ENCODE assay signal across 8 cellular contexts in the genomic region with DNA sequence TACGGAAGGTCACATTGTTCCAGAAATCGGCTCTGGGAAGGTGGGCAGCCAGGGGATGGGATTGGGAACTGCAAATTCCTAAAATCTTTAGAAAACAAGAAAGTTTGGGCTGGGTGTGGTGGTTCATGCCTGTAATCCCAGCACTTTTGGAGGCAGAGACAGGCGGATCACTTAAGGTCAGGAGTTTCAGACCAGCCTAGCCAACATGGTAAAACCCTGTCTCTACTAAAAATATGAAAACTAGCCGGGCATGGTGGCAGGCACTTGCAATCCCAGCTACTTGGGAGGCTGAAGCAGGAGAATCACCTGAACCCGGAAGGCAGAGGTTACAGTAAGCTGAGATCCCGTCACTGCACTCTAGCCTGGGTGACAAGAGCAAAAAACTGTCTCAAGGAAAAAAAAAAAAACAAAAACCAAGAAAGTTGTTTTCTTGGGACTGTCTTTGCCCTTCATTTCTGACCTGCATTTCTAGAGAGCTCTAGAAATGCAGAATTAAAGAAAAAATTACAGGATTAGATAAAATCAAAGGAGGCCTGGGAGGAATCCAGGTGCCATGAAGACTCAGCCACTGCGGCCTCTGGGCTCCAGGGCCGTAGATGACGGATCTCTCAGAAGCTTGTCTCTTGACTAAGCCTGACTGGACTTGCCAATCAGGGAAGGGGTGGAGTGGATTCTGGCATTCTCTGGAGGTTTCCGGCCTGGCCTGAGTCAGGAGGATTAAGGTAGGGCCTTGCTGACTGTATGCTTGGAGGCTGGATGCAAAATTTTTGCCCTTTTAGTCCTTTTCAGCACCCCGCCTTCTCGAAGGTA. TPM values are rescaled to one million over a fixed set of nuclear protein-coding genes. Genes with fewer than 3 reads are reported as not detected.
DNase-seq lines count a peak whose midpoint lies in the region; ATAC-seq and TF ChIP-seq lines count a peak whose summit lies in the region.

No MANE protein-coding gene starts in this region.

- CTCF ChIA-PET in A673 (lab: Charles Lee), result interaction anchor here (0.6 kb wide), 2 partner anchors 113 to 270 kb away, joined by 4 read pairs; no protein-coding TSS in a partner anchor

- H3K36me3 Mint-ChIP-seq in activated T-helper 17 cell treated with anti-CD3 and anti-CD28 coated beads, Interleukin-2, amount 50 U/mL, for 72 hours (ENCODE audit: low read depth), result peaks cover 11% of the 10 kb centered on the region

- POLR2A ChIA-PET in A673 (lab: Charles Lee; ENCODE audit: low non-redundant PET), result interaction anchor here (2.9 kb wide), 1 partner anchor 12 kb away, joined by 17 read pairs; no protein-coding TSS in a partner anchor

- H3K4me3 ChIP-seq in A673 (ENCODE audit: low read depth, low read length, poor library complexity, severe bottlenecking), result no peak overlapping the region
- peak overlapping the region; percentile 9 to 64 (median 43) for H3K4me3 ChIP-seq in skeletal muscle tissue (ENCODE audit: low read length in 3 of 3)

- H3K4me1 ChIP-seq in A673 (ENCODE audit: insufficient read depth, low read length, poor library complexity, severe bottlenecking), result peaks cover 80% of the 10 kb centered on the region
- peaks cover 81 to 83% (median 82%) of the 10 kb centered on the region in 3 donors for H3K4me1 ChIP-seq in skeletal muscle tissue (ENCODE audit: control insufficient read depth in 3 of 3, insufficient read depth in 3 of 3, low read length in 3 of 3)

- no peaks in the 10 kb centered on the region for H3K9me3 Mint-ChIP-seq in activated T-helper 17 cell treated with anti-CD3 and anti-CD28 coated beads, Interleukin-2, amount 50 U/mL, for 72 hours

- H3K9me3 ChIP-seq in A673 (ENCODE audit: low read depth, low read length, poor library complexity, severe bottlenecking), result no peaks in the 10 kb centered on the region
- no peaks in the 10 kb centered on the region for H3K9me3 ChIP-seq in skeletal muscle tissue (ENCODE audit: control insufficient read depth in 3 of 3, low read length in 3 of 3)

- TF ChIP-seq CTCF in A673 (conservative IDR thresholded peaks at IDR 0.05; ENCODE audit: low read depth, low read length), result no peak

- H3K9ac ChIP-seq in skeletal muscle tissue (ENCODE audit: low read depth in 1 of 3, low read length in 3 of 3), result peak overlapping the region; percentile 78 to 85 (median 79)

- H3K36me3 ChIP-seq in A673 (ENCODE audit: insufficient read depth, low read length, poor library complexity, severe bottlenecking) (no peaks in the 10 kb centered on the region), skeletal muscle tissue (ENCODE audit: control insufficient read depth in 3 of 3, insufficient read depth in 3 of 3, low read length in 3 of 3) (no peaks in the 10 kb centered on the region)

- DNase-seq in A673 (ENCODE audit: low spot score), result no peak
- DNase-seq in H4 (ENCODE audit: low spot score), result peak; percentile 84
- DNase-seq in left ventricle myocardium superior, result peak; percentile 72
- DNase-seq in NK-92 (lab: John Stamatoyannopoulos, UW; ENCODE audit: unreplicated experiment), result no peak
- DNase-seq in NOMO-1 (lab: John Stamatoyannopoulos, UW; ENCODE audit: unreplicated experiment in 2 of 2), result no peak
- no peak for DNase-seq in DMS 273 treated with DMSO at 0.1 percent for 48 hours (lab: John Stamatoyannopoulos, UW)

- BruUV-seq in A673 (replicated peaks; lab: Mats Ljungman, UMichigan), result no TSS peak

- H3K4me3 Mint-ChIP-seq in activated T-helper 17 cell treated with anti-CD3 and anti-CD28 coated beads, Interleukin-2, amount 50 U/mL, for 72 hours, result peak overlapping the region; percentile 90

- H3K27ac ChIP-seq in A673 (ENCODE audit: low read depth, low read length, poor library complexity, severe bottlenecking) (peak overlapping the region; percentile 90), skeletal muscle tissue (ENCODE audit: low read depth, low read length) (peak overlapping the region; percentile 100)

- H3K27ac Mint-ChIP-seq in activated T-helper 17 cell treated with anti-CD3 and anti-CD28 coated beads, Interleukin-2, amount 50 U/mL, for 72 hours, result peak overlapping the region; percentile 99

- intact Hi-C loops in A673 (cut with micrococcal nuclease; ENCODE audit: unreplicated experiment) (no loop called here), left ventricle myocardium superior (cut with micrococcal nuclease) (no loop called here)

- H3K4me1 Mint-ChIP-seq in activated T-helper 17 cell treated with anti-CD3 and anti-CD28 coated beads, Interleukin-2, amount 50 U/mL, for 72 hours, result peaks cover 21% of the 10 kb centered on the region

- ATAC-seq in activated T-helper 17 cell treated with anti-CD3 and anti-CD28 coated beads, Interleukin-2, amount 50 U/mL, for 72 hours (replicated peaks), result no peak
- ATAC-seq in left ventricle myocardium superior, result peak; percentile 10

- no peaks in the 10 kb centered on the region for H3K27me3 ChIP-seq in A673 (replicated peaks; ENCODE audit: insufficient read depth, low read depth, low read length, poor library complexity)
- H3K27me3 ChIP-seq in skeletal muscle tissue (ENCODE audit: control insufficient read depth in 3 of 3, insufficient read depth in 3 of 3, low read length in 3 of 3), result no peaks in the 10 kb centered on the region

- H3K27me3 Mint-ChIP-seq in activated T-helper 17 cell treated with anti-CD3 and anti-CD28 coated beads, Interleukin-2, amount 50 U/mL, for 72 hours, result no peaks in the 10 kb centered on the region

RNA-seq across cellular contexts. Expression of gene MALAT1, which starts 5.3 kb away (rescaled TPM):
- total RNA-seq in A673 (2021) (4,586 and 4,701 TPM in 2 replicates), left ventricle myocardium superior (7,191 TPM), skeletal muscle tissue (7,794 TPM)
- 168 and 177 TPM in 2 replicates for total RNA-seq in H4 (2014; rRNA removed; shearing (Covaris generic))
- over 10,000 TPM in 1 of 2 donors, 1,000 to 10,000 TPM in 1; 5,547 to 22,796 TPM for total RNA-seq in activated T-helper 17 cell treated with anti-CD3 and anti-CD28 coated beads, Interleukin-2, amount 50 U/mL, for 72 hours

RNA-seq across cellular contexts. Expression of gene SCYL1, which starts 31.3 kb away (rescaled TPM):
- total RNA-seq in A673 (2021) (90.6 and 95.7 TPM in 2 replicates), left ventricle myocardium superior (60.4 TPM), skeletal muscle tissue (36.0 TPM)
- total RNA-seq in H4 (2014; rRNA removed; shearing (Covaris generic)), result 34.5 and 38.6 TPM in 2 replicates
- 10 to 100 TPM; 80.4 to 86.8 TPM for total RNA-seq in activated T-helper 17 cell treated with anti-CD3 and anti-CD28 coated beads, Interleukin-2, amount 50 U/mL, for 72 hours

Comparison
In these comparisons a context has a peak if more than half of its experiments do, and no peak if none do; other contexts are left out.
1. DNase-seq: peak in H4 (single experiment) and left ventricle myocardium superior (single experiment); none in A673 (single experiment), NK-92 (single experiment), NOMO-1 (0 of 2) and DMS 273 treated with DMSO at 0.1 percent for 48 hours (single experiment).
2. RNA of gene MALAT1, which starts 5.3 kb away (total RNA-seq): 5,547 to 22,796 TPM in activated T-helper 17 cell treated with anti-CD3 and anti-CD28 coated beads, Interleukin-2, amount 50 U/mL, for 72 hours, 7,794 TPM in skeletal muscle tissue (single experiment), 7,191 TPM in left ventricle myocardium superior (single experiment) and 4,586 to 4,701 TPM in A673; 168 to 177 TPM in H4; every median in the first group is over 10 times any median in the second.